10 cellular contexts compared by ENCODE assay signal in genomic region chr3:45547764-45548683, GRCh38. TPM values are rescaled to one million over a fixed set of nuclear protein-coding genes. Genes with fewer than 3 reads are reported as not detected.
A peak's percentile ranks its signal among the peaks of the same experiment; 100 is the strongest.
DNase-seq lines count a peak whose midpoint lies in the region; ATAC-seq and TF ChIP-seq lines count a peak whose summit lies in the region.
"Had no signal": no experiment of that assay in that cellular context is flagged by ENCODE, and none has a peak within 500 bp of the region (broad histone marks: within the 10 kb centered on the region; RNA-seq: fewer than 3 reads in every experiment).

No MANE protein-coding gene starts in this region.

- peaks cover 30% of the 10 kb centered on the region for H3F3A ChIP-seq in GM23248 (ENCODE audit: insufficient read depth)

- ATAC-seq in HG03521 (IDR thresholded peaks at IDR 0.05; ENCODE audit: unreplicated experiment) (no peak), GM21526 (IDR thresholded peaks at IDR 0.05; ENCODE audit: low FRiP score, unreplicated experiment) (no peak)
- ATAC-seq: WTC11 had no signal

- H3K9me2 ChIP-seq in GM23248 (ENCODE audit: insufficient read depth) = no peaks in the 10 kb centered on the region

- DNase-seq in GM23248 = peak; percentile 88
- peak in 4 of 7 donors; percentile 49 to 75 (median 56) for DNase-seq in adrenal gland
- DNase-seq in left ventricle myocardium inferior = peak; percentile 63
- DNase-seq in HUDEP-2 (lab: John Stamatoyannopoulos, UW; ENCODE audit: unreplicated experiment in 76 of 76) = no peak
- no peak for DNase-seq in dedifferentiated amniotic fluid mesenchymal stem cell (ENCODE audit: extremely low spot score)
- DNase-seq: NCI-H226 had no signal

- 68 to 75% methylated on average over 7 of the region's 7 CpGs for WGBS in GM23248 (ENCODE audit: low coverage in 1 of 2, low lambda C conversion rate in 2 of 2, missing lambda C conversion rate in 2 of 2), 2 experiments
- WGBS in adrenal gland, 4 donors = 71 to 91% (median 85%) methylated on average over 1 to 7 of the region's 7 CpGs

- TF ChIP-seq CTCF in adrenal gland (IDR thresholded peaks at IDR 0.05) (no peak), left ventricle myocardium inferior (IDR thresholded peaks at IDR 0.05; ENCODE audit: borderline replicate concordance) (no peak)

- peak overlapping the region; percentile 23 for H3K4me2 ChIP-seq in GM23248 (ENCODE audit: unreplicated experiment)

- peak overlapping the region; percentile 41 for H3K27ac ChIP-seq in GM23248
- peak overlapping the region; percentile 36 to 88 (median 60) for H3K27ac ChIP-seq in adrenal gland
- peak overlapping the region; percentile 90 for H3K27ac ChIP-seq in left ventricle myocardium inferior (replicated peaks)
- H3K27ac ChIP-seq in subcutaneous abdominal adipose tissue (ENCODE audit: low read depth, low read length) = peak overlapping the region; percentile 38

- H4K20me1 ChIP-seq in GM23248 (ENCODE audit: insufficient read depth) = no peaks in the 10 kb centered on the region

- in situ Hi-C loops in GM23248 (cut with MboI) = no loop called here

- H3K4me1 ChIP-seq in GM23248 (ENCODE audit: insufficient read depth) = peaks cover 57% of the 10 kb centered on the region
- peaks cover 13 to 56% of the 10 kb centered on the region in 2 donors for H3K4me1 ChIP-seq in adrenal gland (replicated peaks in 1 of 2)
- H3K4me1 ChIP-seq in left ventricle myocardium inferior = peaks cover 90% of the 10 kb centered on the region
- peaks cover 26 to 89% (median 74%) of the 10 kb centered on the region in 5 donors for H3K4me1 ChIP-seq in subcutaneous abdominal adipose tissue (ENCODE audit: control insufficient read depth in 5 of 5, insufficient read depth in 5 of 5, low read length in 5 of 5)

- H2AFZ ChIP-seq in GM23248 = no peak overlapping the region

- H3K79me2 ChIP-seq in GM23248 (ENCODE audit: insufficient read depth) = no peaks in the 10 kb centered on the region

- intact Hi-C loops in adrenal gland (cut with DNase I) (no loop called here), left ventricle myocardium inferior (cut with micrococcal nuclease) (no loop called here)

- no peaks in the 10 kb centered on the region for H3K9me3 ChIP-seq in GM23248 (ENCODE audit: low read depth)
- no peaks in the 10 kb centered on the region for H3K9me3 ChIP-seq in adrenal gland (replicated peaks in 1 of 3)
- no peaks in the 10 kb centered on the region for H3K9me3 ChIP-seq in left ventricle myocardium inferior (replicated peaks)
- H3K9me3 ChIP-seq in subcutaneous abdominal adipose tissue (ENCODE audit: control insufficient read depth in 5 of 5, low read length in 5 of 5) = no peaks in the 10 kb centered on the region

- TF ChIP-seq POLR2A in adrenal gland (IDR thresholded peaks at IDR 0.05) = no peak

- no peaks in the 10 kb centered on the region for H3K27me3 ChIP-seq in GM23248 (replicated peaks; ENCODE audit: insufficient read depth)
- H3K27me3 ChIP-seq in adrenal gland = no peaks in the 10 kb centered on the region
- H3K27me3 ChIP-seq in left ventricle myocardium inferior (ENCODE audit: low read depth) = no peaks in the 10 kb centered on the region
- no peaks in the 10 kb centered on the region for H3K27me3 ChIP-seq in subcutaneous abdominal adipose tissue (ENCODE audit: control insufficient read depth in 5 of 5, insufficient read depth in 4 of 5, low read length in 5 of 5)

- H3K4me3 ChIP-seq in GM23248 = no peak overlapping the region
- no peak overlapping the region for H3K4me3 ChIP-seq in adrenal gland
- H3K4me3 ChIP-seq in left ventricle myocardium inferior = no peak overlapping the region
- H3K4me3 ChIP-seq in subcutaneous abdominal adipose tissue (ENCODE audit: low read depth in 1 of 5, low read length in 5 of 5) = no peak overlapping the region

- H3K9ac ChIP-seq in GM23248 (no peak overlapping the region; the same call in 1 of the 2 replicates), subcutaneous abdominal adipose tissue (ENCODE audit: low read length in 5 of 5) (peak overlapping the region in 1 of 5 donors; percentile 21)

- H3K36me3 ChIP-seq in GM23248 (ENCODE audit: low read depth) (no peaks in the 10 kb centered on the region), adrenal gland (replicated peaks in 1 of 2) (no peaks in the 10 kb centered on the region), left ventricle myocardium inferior (peaks cover 7% of the 10 kb centered on the region), subcutaneous abdominal adipose tissue (ENCODE audit: control insufficient read depth in 5 of 5, insufficient read depth in 5 of 5, low read length in 5 of 5) (peaks cover 0 to 4% (median 0%) of the 10 kb centered on the region in 5 donors)

RNA-seq across cellular contexts. Expression of gene LIMD1, which starts 46.5 kb away (rescaled TPM):
- 8.3 and 10.3 TPM in 2 replicates for total RNA-seq in GM23248 (2014; rRNA removed; shearing (Covaris generic))
- polyA plus RNA-seq in GM23248 (2016; fragmentation: Nextera tagmentation; extraction: Ambion mirVana) (6.2 and 8.6 TPM in 2 replicates), adrenal gland (1 to 10 TPM; 2.0 to 8.3 (median 5.6) TPM)
- total RNA-seq in adrenal gland (10 to 100 TPM in 7 of 8 donors, 1 to 10 TPM in 1; 8.1 to 27.2 (median 20.6) TPM), left ventricle myocardium inferior (27.8 TPM)

Comparison
In these comparisons a context has a peak if more than half of its experiments do, and no peak if none do; other contexts are left out.
1. DNase-seq: peak in GM23248 (single experiment), adrenal gland (4 of 7) and left ventricle myocardium inferior (single experiment); none in HUDEP-2 (0 of 76) and dedifferentiated amniotic fluid mesenchymal stem cell (single experiment).
2. H3K27ac ChIP-seq: peak in every context shown above with its lines; median percentile 90 in left ventricle myocardium inferior; 60 in adrenal gland; 41 in GM23248; 38 in subcutaneous abdominal adipose tissue.